ENCODE assay signal across 1 cellular context in the genomic region with DNA sequence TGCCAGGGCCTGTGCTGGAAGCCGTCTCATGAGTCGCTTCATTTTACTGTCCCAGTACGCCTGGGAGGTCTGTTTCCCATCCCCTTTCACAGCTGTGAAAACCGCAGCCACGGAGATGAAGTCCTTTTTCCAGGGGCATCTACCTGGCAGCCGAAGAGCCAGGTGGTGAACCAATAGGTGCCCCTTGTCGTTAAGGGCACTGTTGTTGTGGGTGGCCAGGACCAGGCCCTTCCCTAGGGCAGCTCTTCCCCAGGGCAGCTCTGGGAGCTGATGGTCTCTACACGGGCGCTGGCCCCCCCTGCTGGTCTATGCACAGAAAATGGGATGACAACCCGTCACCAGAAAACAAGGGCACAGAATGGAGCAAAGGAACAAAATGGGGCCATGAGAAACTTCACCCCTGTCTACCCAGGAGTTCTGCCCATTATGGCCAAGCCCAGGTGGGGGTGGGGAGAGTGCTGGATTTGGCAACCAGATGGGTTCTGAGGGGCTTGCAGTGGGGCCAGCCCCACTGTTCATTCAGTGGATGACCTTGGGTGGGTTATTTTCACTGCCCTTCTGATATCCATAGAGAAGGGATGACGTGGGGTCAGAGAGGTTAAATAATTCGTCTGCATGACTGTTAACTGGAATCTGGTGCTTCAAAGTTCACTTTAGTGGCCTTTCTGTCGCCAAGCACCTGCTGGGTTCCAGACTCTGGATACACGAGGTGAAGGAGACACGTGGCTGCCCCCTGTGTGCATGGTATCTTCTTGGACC.
A peak's percentile ranks its signal among the peaks of the same experiment; 100 is the strongest.
TF ChIP-seq lines count a peak whose summit lies in the region.

No MANE protein-coding gene starts in this region.

TF ChIP-seq in HepG2, 621 proteins besides CTCF, POLR2A, EP300 and RAD21 (continued from another document and continues in another):
- TF ChIP-seq, protein P1, sequence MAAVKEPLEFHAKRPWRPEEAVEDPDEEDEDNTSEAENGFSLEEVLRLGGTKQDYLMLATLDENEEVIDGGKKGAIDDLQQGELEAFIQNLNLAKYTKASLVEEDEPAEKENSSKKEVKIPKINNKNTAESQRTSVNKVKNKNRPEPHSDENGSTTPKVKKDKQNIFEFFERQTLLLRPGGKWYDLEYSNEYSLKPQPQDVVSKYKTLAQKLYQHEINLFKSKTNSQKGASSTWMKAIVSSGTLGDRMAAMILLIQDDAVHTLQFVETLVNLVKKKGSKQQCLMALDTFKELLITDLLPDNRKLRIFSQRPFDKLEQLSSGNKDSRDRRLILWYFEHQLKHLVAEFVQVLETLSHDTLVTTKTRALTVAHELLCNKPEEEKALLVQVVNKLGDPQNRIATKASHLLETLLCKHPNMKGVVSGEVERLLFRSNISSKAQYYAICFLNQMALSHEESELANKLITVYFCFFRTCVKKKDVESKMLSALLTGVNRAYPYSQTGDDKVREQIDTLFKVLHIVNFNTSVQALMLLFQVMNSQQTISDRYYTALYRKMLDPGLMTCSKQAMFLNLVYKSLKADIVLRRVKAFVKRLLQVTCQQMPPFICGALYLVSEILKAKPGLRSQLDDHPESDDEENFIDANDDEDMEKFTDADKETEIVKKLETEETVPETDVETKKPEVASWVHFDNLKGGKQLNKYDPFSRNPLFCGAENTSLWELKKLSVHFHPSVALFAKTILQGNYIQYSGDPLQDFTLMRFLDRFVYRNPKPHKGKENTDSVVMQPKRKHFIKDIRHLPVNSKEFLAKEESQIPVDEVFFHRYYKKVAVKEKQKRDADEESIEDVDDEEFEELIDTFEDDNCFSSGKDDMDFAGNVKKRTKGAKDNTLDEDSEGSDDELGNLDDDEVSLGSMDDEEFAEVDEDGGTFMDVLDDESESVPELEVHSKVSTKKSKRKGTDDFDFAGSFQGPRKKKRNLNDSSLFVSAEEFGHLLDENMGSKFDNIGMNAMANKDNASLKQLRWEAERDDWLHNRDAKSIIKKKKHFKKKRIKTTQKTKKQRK (IDR thresholded peaks at IDR 0.05; ENCODE audit: low read length): no peak
- TF ChIP-seq, protein P2, sequence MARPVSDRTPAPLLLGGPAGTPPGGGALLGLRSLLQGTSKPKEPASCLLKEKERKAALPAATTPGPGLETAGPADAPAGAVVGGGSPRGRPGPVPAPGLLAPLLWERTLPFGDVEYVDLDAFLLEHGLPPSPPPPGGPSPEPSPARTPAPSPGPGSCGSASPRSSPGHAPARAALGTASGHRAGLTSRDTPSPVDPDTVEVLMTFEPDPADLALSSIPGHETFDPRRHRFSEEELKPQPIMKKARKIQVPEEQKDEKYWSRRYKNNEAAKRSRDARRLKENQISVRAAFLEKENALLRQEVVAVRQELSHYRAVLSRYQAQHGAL (CRISPR knock-in tag; IDR thresholded peaks at IDR 0.05; ENCODE audit: not compliant biosample characterization): no peak
- TF ChIP-seq, protein P3, sequence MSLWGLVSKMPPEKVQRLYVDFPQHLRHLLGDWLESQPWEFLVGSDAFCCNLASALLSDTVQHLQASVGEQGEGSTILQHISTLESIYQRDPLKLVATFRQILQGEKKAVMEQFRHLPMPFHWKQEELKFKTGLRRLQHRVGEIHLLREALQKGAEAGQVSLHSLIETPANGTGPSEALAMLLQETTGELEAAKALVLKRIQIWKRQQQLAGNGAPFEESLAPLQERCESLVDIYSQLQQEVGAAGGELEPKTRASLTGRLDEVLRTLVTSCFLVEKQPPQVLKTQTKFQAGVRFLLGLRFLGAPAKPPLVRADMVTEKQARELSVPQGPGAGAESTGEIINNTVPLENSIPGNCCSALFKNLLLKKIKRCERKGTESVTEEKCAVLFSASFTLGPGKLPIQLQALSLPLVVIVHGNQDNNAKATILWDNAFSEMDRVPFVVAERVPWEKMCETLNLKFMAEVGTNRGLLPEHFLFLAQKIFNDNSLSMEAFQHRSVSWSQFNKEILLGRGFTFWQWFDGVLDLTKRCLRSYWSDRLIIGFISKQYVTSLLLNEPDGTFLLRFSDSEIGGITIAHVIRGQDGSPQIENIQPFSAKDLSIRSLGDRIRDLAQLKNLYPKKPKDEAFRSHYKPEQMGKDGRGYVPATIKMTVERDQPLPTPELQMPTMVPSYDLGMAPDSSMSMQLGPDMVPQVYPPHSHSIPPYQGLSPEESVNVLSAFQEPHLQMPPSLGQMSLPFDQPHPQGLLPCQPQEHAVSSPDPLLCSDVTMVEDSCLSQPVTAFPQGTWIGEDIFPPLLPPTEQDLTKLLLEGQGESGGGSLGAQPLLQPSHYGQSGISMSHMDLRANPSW (CRISPR knock-in tag; IDR thresholded peaks at IDR 0.05; ENCODE audit: borderline replicate concordance): no peak
- TF ChIP-seq ZNF350 (CRISPR knock-in tag; IDR thresholded peaks at IDR 0.05; ENCODE audit: borderline replicate concordance, low read depth) (peak; percentile 71), GTF3A (CRISPR knock-in tag; conservative IDR thresholded peaks at IDR 0.05) (peak; percentile 77; the same call in 1 of the 2 replicates), HOXA3 (CRISPR knock-in tag; IDR thresholded peaks at IDR 0.05) (peak; percentile 76), ZNF724P (CRISPR knock-in tag; IDR thresholded peaks at IDR 0.05; ENCODE audit: borderline replicate concordance) (0 out of 2 replicates have a peak, but pooled peaks have one; percentile 80), ZFP37 (CRISPR knock-in tag; IDR thresholded peaks at IDR 0.05; ENCODE audit: borderline replicate concordance) (peak; percentile 90; the same call in 1 of the 2 replicates), ZNF234 (CRISPR knock-in tag; conservative IDR thresholded peaks at IDR 0.05) (no peak), ZNF235 (CRISPR knock-in tag; IDR thresholded peaks at IDR 0.05; ENCODE audit: borderline replicate concordance) (peak; percentile 61; the same call in 1 of the 2 replicates), NR3C1 (CRISPR knock-in tag; IDR thresholded peaks at IDR 0.05) (no peak), FOXA3 (CRISPR knock-in tag; IDR thresholded peaks at IDR 0.05) (peak; percentile 60), ZNF703 (CRISPR knock-in tag; IDR thresholded peaks at IDR 0.05; ENCODE audit: borderline replicate concordance) (no peak), THAP11 (CRISPR knock-in tag; IDR thresholded peaks at IDR 0.05) (peak; percentile 64), ZFP36L2 (CRISPR knock-in tag; IDR thresholded peaks at IDR 0.05) (no peak), ELF1 (CRISPR knock-in tag; IDR thresholded peaks at IDR 0.05) (peak; percentile 22), RAD51 (IDR thresholded peaks at IDR 0.05; ENCODE audit: borderline replicate concordance) (no peak), ZNF605 (CRISPR knock-in tag; IDR thresholded peaks at IDR 0.05) (peak; percentile 78; the same call in 1 of the 2 replicates), ZNF781 (CRISPR knock-in tag; IDR thresholded peaks at IDR 0.05; ENCODE audit: borderline replicate concordance, not compliant biosample characterization) (no peak), ZNF256 (CRISPR knock-in tag; conservative IDR thresholded peaks at IDR 0.05) (no peak), ZBTB3 (CRISPR knock-in tag; IDR thresholded peaks at IDR 0.05; ENCODE audit: borderline replicate concordance, low read depth) (peak; percentile 76; the same call in 1 of the 2 replicates), GZF1 (CRISPR knock-in tag; IDR thresholded peaks at IDR 0.05) (no peak), ZNF558 (CRISPR knock-in tag; IDR thresholded peaks at IDR 0.05; ENCODE audit: borderline replicate concordance) (no peak), HNRNPH1 (optimal IDR thresholded peaks at IDR 0.05; ENCODE audit: low read depth, low read length) (no peak), AGO1 (IDR thresholded peaks at IDR 0.05; ENCODE audit: low read depth, low read length, poor library complexity, severe bottlenecking) (no peak), SMARCE1 (IDR thresholded peaks at IDR 0.05; ENCODE audit: borderline replicate concordance) (no peak)
- TF ChIP-seq, protein P4, sequence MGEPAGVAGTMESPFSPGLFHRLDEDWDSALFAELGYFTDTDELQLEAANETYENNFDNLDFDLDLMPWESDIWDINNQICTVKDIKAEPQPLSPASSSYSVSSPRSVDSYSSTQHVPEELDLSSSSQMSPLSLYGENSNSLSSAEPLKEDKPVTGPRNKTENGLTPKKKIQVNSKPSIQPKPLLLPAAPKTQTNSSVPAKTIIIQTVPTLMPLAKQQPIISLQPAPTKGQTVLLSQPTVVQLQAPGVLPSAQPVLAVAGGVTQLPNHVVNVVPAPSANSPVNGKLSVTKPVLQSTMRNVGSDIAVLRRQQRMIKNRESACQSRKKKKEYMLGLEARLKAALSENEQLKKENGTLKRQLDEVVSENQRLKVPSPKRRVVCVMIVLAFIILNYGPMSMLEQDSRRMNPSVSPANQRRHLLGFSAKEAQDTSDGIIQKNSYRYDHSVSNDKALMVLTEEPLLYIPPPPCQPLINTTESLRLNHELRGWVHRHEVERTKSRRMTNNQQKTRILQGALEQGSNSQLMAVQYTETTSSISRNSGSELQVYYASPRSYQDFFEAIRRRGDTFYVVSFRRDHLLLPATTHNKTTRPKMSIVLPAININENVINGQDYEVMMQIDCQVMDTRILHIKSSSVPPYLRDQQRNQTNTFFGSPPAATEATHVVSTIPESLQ (CRISPR knock-in tag; conservative IDR thresholded peaks at IDR 0.05): no peak
- TF ChIP-seq, protein P5, sequence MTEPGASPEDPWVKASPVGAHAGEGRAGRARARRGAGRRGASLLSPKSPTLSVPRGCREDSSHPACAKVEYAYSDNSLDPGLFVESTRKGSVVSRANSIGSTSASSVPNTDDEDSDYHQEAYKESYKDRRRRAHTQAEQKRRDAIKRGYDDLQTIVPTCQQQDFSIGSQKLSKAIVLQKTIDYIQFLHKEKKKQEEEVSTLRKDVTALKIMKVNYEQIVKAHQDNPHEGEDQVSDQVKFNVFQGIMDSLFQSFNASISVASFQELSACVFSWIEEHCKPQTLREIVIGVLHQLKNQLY (CRISPR knock-in tag; IDR thresholded peaks at IDR 0.05): no peak
- TF ChIP-seq, protein P6, sequence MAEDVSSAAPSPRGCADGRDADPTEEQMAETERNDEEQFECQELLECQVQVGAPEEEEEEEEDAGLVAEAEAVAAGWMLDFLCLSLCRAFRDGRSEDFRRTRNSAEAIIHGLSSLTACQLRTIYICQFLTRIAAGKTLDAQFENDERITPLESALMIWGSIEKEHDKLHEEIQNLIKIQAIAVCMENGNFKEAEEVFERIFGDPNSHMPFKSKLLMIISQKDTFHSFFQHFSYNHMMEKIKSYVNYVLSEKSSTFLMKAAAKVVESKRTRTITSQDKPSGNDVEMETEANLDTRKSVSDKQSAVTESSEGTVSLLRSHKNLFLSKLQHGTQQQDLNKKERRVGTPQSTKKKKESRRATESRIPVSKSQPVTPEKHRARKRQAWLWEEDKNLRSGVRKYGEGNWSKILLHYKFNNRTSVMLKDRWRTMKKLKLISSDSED (CRISPR knock-in tag; IDR thresholded peaks at IDR 0.05): no peak
- TF ChIP-seq, protein P7, sequence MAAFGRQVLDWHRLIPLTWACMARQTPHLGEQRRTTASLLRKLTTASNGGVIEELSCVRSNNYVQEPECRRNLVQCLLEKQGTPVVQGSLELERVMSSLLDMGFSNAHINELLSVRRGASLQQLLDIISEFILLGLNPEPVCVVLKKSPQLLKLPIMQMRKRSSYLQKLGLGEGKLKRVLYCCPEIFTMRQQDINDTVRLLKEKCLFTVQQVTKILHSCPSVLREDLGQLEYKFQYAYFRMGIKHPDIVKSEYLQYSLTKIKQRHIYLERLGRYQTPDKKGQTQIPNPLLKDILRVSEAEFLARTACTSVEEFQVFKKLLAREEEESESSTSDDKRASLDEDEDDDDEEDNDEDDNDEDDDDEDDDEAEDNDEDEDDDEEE (CRISPR knock-in tag; IDR thresholded peaks at IDR 0.05): peak; percentile 29; the same call in 1 of the 2 replicates
- TF ChIP-seq, protein P8, sequence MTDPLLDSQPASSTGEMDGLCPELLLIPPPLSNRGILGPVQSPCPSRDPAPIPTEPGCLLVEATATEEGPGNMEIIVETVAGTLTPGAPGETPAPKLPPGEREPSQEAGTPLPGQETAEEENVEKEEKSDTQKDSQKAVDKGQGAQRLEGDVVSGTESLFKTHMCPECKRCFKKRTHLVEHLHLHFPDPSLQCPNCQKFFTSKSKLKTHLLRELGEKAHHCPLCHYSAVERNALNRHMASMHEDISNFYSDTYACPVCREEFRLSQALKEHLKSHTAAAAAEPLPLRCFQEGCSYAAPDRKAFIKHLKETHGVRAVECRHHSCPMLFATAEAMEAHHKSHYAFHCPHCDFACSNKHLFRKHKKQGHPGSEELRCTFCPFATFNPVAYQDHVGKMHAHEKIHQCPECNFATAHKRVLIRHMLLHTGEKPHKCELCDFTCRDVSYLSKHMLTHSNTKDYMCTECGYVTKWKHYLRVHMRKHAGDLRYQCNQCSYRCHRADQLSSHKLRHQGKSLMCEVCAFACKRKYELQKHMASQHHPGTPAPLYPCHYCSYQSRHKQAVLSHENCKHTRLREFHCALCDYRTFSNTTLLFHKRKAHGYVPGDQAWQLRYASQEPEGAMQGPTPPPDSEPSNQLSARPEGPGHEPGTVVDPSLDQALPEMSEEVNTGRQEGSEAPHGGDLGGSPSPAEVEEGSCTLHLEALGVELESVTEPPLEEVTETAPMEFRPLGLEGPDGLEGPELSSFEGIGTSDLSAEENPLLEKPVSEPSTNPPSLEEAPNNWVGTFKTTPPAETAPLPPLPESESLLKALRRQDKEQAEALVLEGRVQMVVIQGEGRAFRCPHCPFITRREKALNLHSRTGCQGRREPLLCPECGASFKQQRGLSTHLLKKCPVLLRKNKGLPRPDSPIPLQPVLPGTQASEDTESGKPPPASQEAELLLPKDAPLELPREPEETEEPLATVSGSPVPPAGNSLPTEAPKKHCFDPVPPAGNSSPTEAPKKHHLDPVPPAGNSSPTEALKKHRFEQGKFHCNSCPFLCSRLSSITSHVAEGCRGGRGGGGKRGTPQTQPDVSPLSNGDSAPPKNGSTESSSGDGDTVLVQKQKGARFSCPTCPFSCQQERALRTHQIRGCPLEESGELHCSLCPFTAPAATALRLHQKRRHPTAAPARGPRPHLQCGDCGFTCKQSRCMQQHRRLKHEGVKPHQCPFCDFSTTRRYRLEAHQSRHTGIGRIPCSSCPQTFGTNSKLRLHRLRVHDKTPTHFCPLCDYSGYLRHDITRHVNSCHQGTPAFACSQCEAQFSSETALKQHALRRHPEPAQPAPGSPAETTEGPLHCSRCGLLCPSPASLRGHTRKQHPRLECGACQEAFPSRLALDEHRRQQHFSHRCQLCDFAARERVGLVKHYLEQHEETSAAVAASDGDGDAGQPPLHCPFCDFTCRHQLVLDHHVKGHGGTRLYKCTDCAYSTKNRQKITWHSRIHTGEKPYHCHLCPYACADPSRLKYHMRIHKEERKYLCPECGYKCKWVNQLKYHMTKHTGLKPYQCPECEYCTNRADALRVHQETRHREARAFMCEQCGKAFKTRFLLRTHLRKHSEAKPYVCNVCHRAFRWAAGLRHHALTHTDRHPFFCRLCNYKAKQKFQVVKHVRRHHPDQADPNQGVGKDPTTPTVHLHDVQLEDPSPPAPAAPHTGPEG (CRISPR knock-in tag; IDR thresholded peaks at IDR 0.05): no peak
- TF ChIP-seq, protein P9, sequence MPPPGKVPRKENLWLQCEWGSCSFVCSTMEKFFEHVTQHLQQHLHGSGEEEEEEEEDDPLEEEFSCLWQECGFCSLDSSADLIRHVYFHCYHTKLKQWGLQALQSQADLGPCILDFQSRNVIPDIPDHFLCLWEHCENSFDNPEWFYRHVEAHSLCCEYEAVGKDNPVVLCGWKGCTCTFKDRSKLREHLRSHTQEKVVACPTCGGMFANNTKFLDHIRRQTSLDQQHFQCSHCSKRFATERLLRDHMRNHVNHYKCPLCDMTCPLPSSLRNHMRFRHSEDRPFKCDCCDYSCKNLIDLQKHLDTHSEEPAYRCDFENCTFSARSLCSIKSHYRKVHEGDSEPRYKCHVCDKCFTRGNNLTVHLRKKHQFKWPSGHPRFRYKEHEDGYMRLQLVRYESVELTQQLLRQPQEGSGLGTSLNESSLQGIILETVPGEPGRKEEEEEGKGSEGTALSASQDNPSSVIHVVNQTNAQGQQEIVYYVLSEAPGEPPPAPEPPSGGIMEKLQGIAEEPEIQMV (CRISPR knock-in tag; IDR thresholded peaks at IDR 0.05; ENCODE audit: low read depth): peak; percentile 84; the same call in 1 of the 2 replicates
